In genomic region chr16:2212362-2213324, GRCh38 we compare ENCODE assay signal across 6 cellular contexts. TPM values are rescaled to one million over a fixed set of nuclear protein-coding genes. Genes with fewer than 3 reads are reported as not detected.
A peak's percentile ranks its signal among the peaks of the same experiment; 100 is the strongest.
DNase-seq lines count a peak whose midpoint lies in the region; ATAC-seq and TF ChIP-seq lines count a peak whose summit lies in the region.

No MANE protein-coding gene starts in this region.

- no peak for DNase-seq in CD4-positive, CD25-positive, alpha-beta regulatory T cell
- DNase-seq in PC-9: peak; percentile 85 to 86
- DNase-seq in epidermal melanocyte (ENCODE audit: insufficient read length, low spot score): no peak
- DNase-seq in DMS114 treated with DMSO at 0.1 percent for 48 hours (lab: John Stamatoyannopoulos, UW; ENCODE audit: unreplicated experiment): no peak

- peak overlapping the region; percentile 12 for H3K9ac ChIP-seq in iPS-15b (ENCODE audit: low read depth, low read length)

- BruUV-seq in PC-9 (replicated peaks; lab: Mats Ljungman, UMichigan): no TSS peak

- H3K4me1 Mint-ChIP-seq in CD4-positive, CD25-positive, alpha-beta regulatory T cell: peaks cover 0 to 23% (median 9%) of the 10 kb centered on the region in 4 donors

- H3K36me3 Mint-ChIP-seq in CD4-positive, CD25-positive, alpha-beta regulatory T cell: no peaks in the 10 kb centered on the region

- H3K4me3 ChIP-seq in CD4-positive, CD25-positive, alpha-beta regulatory T cell (ENCODE audit: low read depth, low read length): no peak overlapping the region
- peak overlapping the region; percentile 85 for H3K4me3 ChIP-seq in PC-9
- peak overlapping the region; percentile 75 for H3K4me3 ChIP-seq in iPS-15b (ENCODE audit: low read depth, low read length)

- H3K4me2 ChIP-seq in PC-9: peak overlapping the region; percentile 99

- H3K9me3 ChIP-seq in CD4-positive, CD25-positive, alpha-beta regulatory T cell (ENCODE audit: control insufficient read depth in 2 of 2, low read length in 2 of 2): no peaks in the 10 kb centered on the region
- H3K9me3 ChIP-seq in PC-9 (ENCODE audit: insufficient read depth, low read depth): no peaks in the 10 kb centered on the region
- no peaks in the 10 kb centered on the region for H3K9me3 ChIP-seq in iPS-15b (ENCODE audit: control insufficient read depth, insufficient read depth, low read length)

- no peak for TF ChIP-seq CTCF in PC-9 (conservative IDR thresholded peaks at IDR 0.05)

- peaks cover 0 to 1% (median 0%) of the 10 kb centered on the region in 7 donors for H3K9me3 Mint-ChIP-seq in CD4-positive, CD25-positive, alpha-beta regulatory T cell

- POLR2A ChIA-PET in PC-9 (lab: Charles Lee; ENCODE audit: unreplicated experiment): interaction anchor here (0.9 kb wide), 1 partner anchor 57 kb away, joined by 9 read pairs; the partner anchor contains the start of gene TRAF7

- intact Hi-C loops in PC-9 (cut with micrococcal nuclease; ENCODE audit: unreplicated experiment): loop anchor here (5.0 kb wide), 1 partner anchor 40 kb away; the partner anchor contains the start of gene ECI1

- H3K9me2 ChIP-seq in PC-9 (ENCODE audit: insufficient read depth): no peaks in the 10 kb centered on the region

- no peak for ATAC-seq in CD4-positive, CD25-positive, alpha-beta regulatory T cell (ENCODE audit: low read depth in 2 of 2)
- no peak for ATAC-seq in GM19035 (IDR thresholded peaks at IDR 0.05; ENCODE audit: unreplicated experiment)

- H3K27me3 Mint-ChIP-seq in CD4-positive, CD25-positive, alpha-beta regulatory T cell: no peaks in the 10 kb centered on the region

- no peaks in the 10 kb centered on the region for H3K27me3 ChIP-seq in CD4-positive, CD25-positive, alpha-beta regulatory T cell (ENCODE audit: control insufficient read depth, insufficient read depth, low read length)
- no peaks in the 10 kb centered on the region for H3K27me3 ChIP-seq in PC-9 (ENCODE audit: insufficient read depth, low read depth)
- H3K27me3 ChIP-seq in iPS-15b (ENCODE audit: control insufficient read depth, insufficient read depth, low read length): no peaks in the 10 kb centered on the region

- H3K4me3 Mint-ChIP-seq in CD4-positive, CD25-positive, alpha-beta regulatory T cell: peak overlapping the region; percentile 83 to 89 (median 86)

- H3K4me1 ChIP-seq in CD4-positive, CD25-positive, alpha-beta regulatory T cell (ENCODE audit: control insufficient read depth, insufficient read depth, low read length, poor library complexity, severe bottlenecking): peaks cover 18% of the 10 kb centered on the region
- H3K4me1 ChIP-seq in PC-9 (replicated peaks; ENCODE audit: insufficient read depth) (peaks cover 28% of the 10 kb centered on the region), iPS-15b (ENCODE audit: control insufficient read depth, insufficient read depth, low read length) (no peaks in the 10 kb centered on the region)

- H2AFZ ChIP-seq in PC-9: no peak overlapping the region

- H3K79me2 ChIP-seq in PC-9 (ENCODE audit: low read depth): peaks cover 29% of the 10 kb centered on the region

- no peak overlapping the region for H3K27ac ChIP-seq in CD4-positive, CD25-positive, alpha-beta regulatory T cell (ENCODE audit: insufficient read depth, low read length, poor library complexity, severe bottlenecking)
- H3K27ac ChIP-seq in PC-9: no peak overlapping the region

- peaks cover 53% of the 10 kb centered on the region for H3F3A ChIP-seq in PC-9 (ENCODE audit: insufficient read depth, low read depth)

- H3K36me3 ChIP-seq in CD4-positive, CD25-positive, alpha-beta regulatory T cell (ENCODE audit: control insufficient read depth, insufficient read depth, low read length): peaks cover 8% of the 10 kb centered on the region
- 0 out of 2 replicates have a peak, but pooled peaks cover 4% of the 10 kb centered on the region for H3K36me3 ChIP-seq in PC-9 (ENCODE audit: low read depth)
- H3K36me3 ChIP-seq in iPS-15b (ENCODE audit: control insufficient read depth, insufficient read depth, low read length): peaks cover 34% of the 10 kb centered on the region

- H3K27ac Mint-ChIP-seq in CD4-positive, CD25-positive, alpha-beta regulatory T cell: peak overlapping the region in 1 of 3 donors; percentile 29

- peaks cover 19% of the 10 kb centered on the region; the same call in 1 of the 2 replicates for H4K20me1 ChIP-seq in PC-9 (ENCODE audit: insufficient read depth)

- CTCF ChIA-PET in PC-9 (lab: Charles Lee): no interaction called here

RNA-seq across cellular contexts. Expression of gene BRICD5, which starts 2.0 kb away (rescaled TPM):
- 10.9 TPM for total RNA-seq in CD4-positive, CD25-positive, alpha-beta regulatory T cell
- under 1 TPM in 2 of 4 donors, not detected in 2; 0.08 to 0.33 TPM for polyA plus RNA-seq in CD4-positive, CD25-positive, alpha-beta regulatory T cell
- total RNA-seq in PC-9 (2021): 17.1 and 24.6 TPM in 2 replicates

RNA-seq across cellular contexts. Expression of gene PGP, which starts 2.0 kb away (rescaled TPM):
- 14.2 TPM for total RNA-seq in CD4-positive, CD25-positive, alpha-beta regulatory T cell
- polyA plus RNA-seq in CD4-positive, CD25-positive, alpha-beta regulatory T cell: 10 to 100 TPM in 2 of 4 donors, 1 to 10 TPM in 2; 6.1 to 13.4 (median 8.8) TPM
- total RNA-seq in PC-9 (2021): 20.2 and 23.4 TPM in 2 replicates

RNA-seq across cellular contexts. Expression of gene MLST8, which starts 7.4 kb away (rescaled TPM):
- total RNA-seq in CD4-positive, CD25-positive, alpha-beta regulatory T cell: 23.5 TPM
- polyA plus RNA-seq in CD4-positive, CD25-positive, alpha-beta regulatory T cell: 10 to 100 TPM; 20.9 to 31.1 (median 24.3) TPM
- total RNA-seq in PC-9 (2021): 66.3 and 74.2 TPM in 2 replicates

RNA-seq across cellular contexts. Expression of gene E4F1, which starts 10.7 kb away (rescaled TPM):
- 38.7 TPM for total RNA-seq in CD4-positive, CD25-positive, alpha-beta regulatory T cell
- 10 to 100 TPM; 11.6 to 15.7 (median 14.4) TPM for polyA plus RNA-seq in CD4-positive, CD25-positive, alpha-beta regulatory T cell
- 38.8 and 41.1 TPM in 2 replicates for total RNA-seq in PC-9 (2021)

RNA-seq across cellular contexts. Expression of gene CASKIN1, which starts 16.2 kb away (rescaled TPM):
- total RNA-seq in CD4-positive, CD25-positive, alpha-beta regulatory T cell: not detected
- not detected for polyA plus RNA-seq in CD4-positive, CD25-positive, alpha-beta regulatory T cell
- total RNA-seq in PC-9 (2021): 2.1 and 3.3 TPM in 2 replicates

Comparison
In these comparisons a context has a peak if more than half of its experiments do, and no peak if none do; other contexts are left out.
1. DNase-seq: peak in PC-9 (2 of 2); none in CD4-positive, CD25-positive, alpha-beta regulatory T cell (0 of 3), epidermal melanocyte (single experiment) and DMS114 treated with DMSO at 0.1 percent for 48 hours (single experiment).